23 cellular contexts compared by ENCODE assay signal in genomic region chr5:59253625-59254024, GRCh38.
"Had no signal": no experiment of that assay in that cellular context is flagged by ENCODE, and none has a peak within 500 bp of the region (broad histone marks: within the 10 kb centered on the region; RNA-seq: fewer than 3 reads in every experiment).

No MANE protein-coding gene starts in this region.

- DNase-seq: KBM-7, MV-4-11, NCI-H1048, NCI-H1105 treated with DMSO at 0.1 percent for 48 hours, NCI-H1417 treated with DMSO at 0.1 percent for 48 hours, NCI-H146, NCI-H1694 treated with DMSO at 0.1 percent for 48 hours, NCI-H1930, NCI-H2081, NCI-H2107, NCI-H2171, NCI-H226, NCI-H446, NCI-H510A, NCI-H69, NCI-H774, SHP77, SJCRH30 had no signal

- H3K4me3 ChIP-seq: SJCRH30 had no signal

- H3K27me3 ChIP-seq: SJCRH30 had no signal

- FAIRE-seq: HTR-8/SVneo had no signal

- H3K27ac ChIP-seq: HL-60, RWPE1, SJCRH30 had no signal

- ATAC-seq: Panc1, SK-N-SH treated with all-trans-retinoic acid at 6 μM for 48 hours had no signal

- H3K36me3 ChIP-seq: SJCRH30 had no signal
